20 cellular contexts compared by ENCODE assay signal in genomic region chr1:111857251-111857651, GRCh38.
DNase-seq lines count a peak whose midpoint lies in the region; ATAC-seq, FAIRE-seq and TF ChIP-seq lines count a peak whose summit lies in the region.
"Had no signal": no experiment of that assay in that cellular context is flagged by ENCODE, and none has a peak within 500 bp of the region (broad histone marks: within the 10 kb centered on the region; RNA-seq: fewer than 3 reads in every experiment).

No MANE protein-coding gene starts in this region.

- H3K4me3 ChIP-seq in HepG2 (replicated peaks in 1 of 3; ENCODE audit: insufficient read depth in 1 of 3, low read depth in 2 of 3, low read length in 3 of 3) (no peak overlapping the region), hepatocyte (no peak overlapping the region)
- H3K4me3 ChIP-seq: right lobe of liver had no signal

- ATAC-seq in HepG2: no peak
- no peak for ATAC-seq in HG02571 (IDR thresholded peaks at IDR 0.05; ENCODE audit: unreplicated experiment)
- ATAC-seq in HG03108 (IDR thresholded peaks at IDR 0.05; ENCODE audit: unreplicated experiment): no peak
- ATAC-seq: activated CD8-positive, alpha-beta T cell treated with anti-CD3 and anti-CD28 coated beads, Interleukin-2, amount 10 ng/mL, durations not matched to agents 7 days and 5 days; activated naive CD8-positive, alpha-beta T cell treated with anti-CD3 and anti-CD28 coated beads, Interleukin-2, amount 50 U/mL, for 24 hours had no signal

- DNase-seq in NCI-H1417 (lab: John Stamatoyannopoulos, UW) (peak in 2 of 3 experiments; percentile 20 to 54), NCI-H1417 treated with DMSO at 0.1 percent for 48 hours (lab: John Stamatoyannopoulos, UW) (no peak), globus pallidus (ENCODE audit: low spot score) (peak; percentile 61), HepG2 (ENCODE audit: low spot score) (no peak), hepatocyte (ENCODE audit: low spot score) (no peak)
- DNase-seq: activated CD4-positive, CD25-positive, alpha-beta regulatory T cell; activated CD8-positive, alpha-beta T cell treated with anti-CD3 and anti-CD28 coated beads, Interleukin-2, amount 10 ng/mL, durations not matched to agents 7 days and 5 days; activated gamma-delta T cell; activated naive CD8-positive, alpha-beta T cell treated with anti-CD3 and anti-CD28 coated beads, Interleukin-2, amount 50 U/mL, for 24 hours; BE2C; IMR-90; islet precursor cell; NCI-H82; SW 1271 had no signal

- H3K9me3 ChIP-seq in HepG2 (ENCODE audit: low read length) (no peaks in the 10 kb centered on the region), hepatocyte (ENCODE audit: low read depth) (no peaks in the 10 kb centered on the region)
- H3K9me3 ChIP-seq: BE2C, right lobe of liver had no signal

- H3K27ac ChIP-seq in HepG2 (ENCODE audit: extremely low read length, insufficient read depth, low read length) (no peak overlapping the region), temporal lobe (ENCODE audit: low read depth, low read length) (peak overlapping the region; percentile 23), hepatocyte (no peak overlapping the region)
- H3K27ac ChIP-seq: right lobe of liver had no signal

- 33% methylated on average over 8 of the region's 11 CpGs for WGBS in HepG2 (ENCODE audit: low lambda C conversion rate)
- 83% methylated on average over 11 of the region's 11 CpGs for WGBS in hepatocyte (ENCODE audit: low lambda C conversion rate, missing lambda C conversion rate)

- H3K27me3 ChIP-seq in HepG2 (ENCODE audit: control insufficient read depth in 1 of 2, insufficient read depth in 2 of 2, low read length in 2 of 2): peaks cover 2 to 33% of the 10 kb centered on the region in 2 experiments; a peak in 4 of 5 replicates
- H3K27me3 ChIP-seq in hepatocyte: no peaks in the 10 kb centered on the region
- H3K27me3 ChIP-seq: BE2C, right lobe of liver had no signal

- H3K4me2 ChIP-seq in HepG2 (ENCODE audit: low read depth, low read length): no peak overlapping the region
- no peak overlapping the region for H3K4me2 ChIP-seq in hepatocyte

- TF ChIP-seq POLR2A in HepG2 (IDR thresholded peaks at IDR 0.05; ENCODE audit: insufficient read depth in 1 of 2, low read depth in 2 of 2, low read length in 2 of 2): no peak

- no peak overlapping the region for H3K9ac ChIP-seq in HepG2 (ENCODE audit: insufficient read depth, low read depth, low read length)

- CTCF ChIA-PET in HepG2 (lab: Yijun Ruan, JAX; ENCODE audit: low intra/inter-chr PET ratio, low total read pairs): no interaction called here

- POLR2A ChIA-PET in HepG2 (lab: Yijun Ruan, JAX): no interaction called here

- H4K20me1 ChIP-seq in HepG2 (ENCODE audit: insufficient read depth, low read length) (no peaks in the 10 kb centered on the region), hepatocyte (ENCODE audit: insufficient read depth, poor library complexity, severe bottlenecking) (no peaks in the 10 kb centered on the region)

- TF ChIP-seq EP300 in HepG2 (IDR thresholded peaks at IDR 0.05; ENCODE audit: low read depth in 2 of 2, low read length in 2 of 2) (no peak), HepG2 (CRISPR knock-in tag; IDR thresholded peaks at IDR 0.05; ENCODE audit: borderline replicate concordance) (no peak)

- FAIRE-seq in HepG2 (lab: Jason Lieb, UNC): no peak
- FAIRE-seq: endothelial cell of umbilical vein, GM12891 had no signal

- H3K79me2 ChIP-seq in HepG2 (ENCODE audit: insufficient read depth, low read length): no peaks in the 10 kb centered on the region
- H3K79me2 ChIP-seq in hepatocyte: no peaks in the 10 kb centered on the region

- TF ChIP-seq CTCF in HepG2 (CRISPR knock-in tag; IDR thresholded peaks at IDR 0.05) (no peak), hepatocyte (IDR thresholded peaks at IDR 0.05; ENCODE audit: poor library complexity) (no peak)

- in situ Hi-C loops in HepG2 (cut with HindIII; ENCODE audit: extremely low pct_ligation_motif_present, low pct_unique_long_range_greater_than_20kb): no loop called here

- TF ChIP-seq RAD21 in HepG2 (CRISPR knock-in tag; IDR thresholded peaks at IDR 0.05): no peak

- H3K4me1 ChIP-seq in HepG2 (ENCODE audit: insufficient read depth, low read length): no peaks in the 10 kb centered on the region
- H3K4me1 ChIP-seq in hepatocyte (ENCODE audit: insufficient read depth): no peaks in the 10 kb centered on the region
- H3K4me1 ChIP-seq: BE2C had no signal

- intact Hi-C loops in HepG2 (cut with micrococcal nuclease; ENCODE audit: unreplicated experiment): no loop called here

- no peaks in the 10 kb centered on the region for H3K36me3 ChIP-seq in HepG2 (replicated peaks in 1 of 2; ENCODE audit: control insufficient read depth in 1 of 2, insufficient read depth in 2 of 2, low read length in 2 of 2)
- no peaks in the 10 kb centered on the region for H3K36me3 ChIP-seq in hepatocyte (replicated peaks; ENCODE audit: insufficient read depth, low read depth)
- H3K36me3 ChIP-seq: BE2C, right lobe of liver had no signal

- no peaks in the 10 kb centered on the region for H3K9me2 ChIP-seq in hepatocyte (replicated peaks; ENCODE audit: insufficient read depth)

- BruUV-seq in HepG2 (replicated peaks; lab: Mats Ljungman, UMichigan): no TSS peak

- H2AFZ ChIP-seq in HepG2 (ENCODE audit: low read length): no peak overlapping the region
- H2AFZ ChIP-seq in hepatocyte: no peak overlapping the region

TF ChIP-seq in HepG2, 621 proteins besides CTCF, POLR2A, EP300 and RAD21:
- TF ChIP-seq MAFK (conservative IDR thresholded peaks at IDR 0.05 in 1 of 2, IDR thresholded peaks at IDR 0.05 in 1 of 2; ENCODE audit: low read length in 2 of 2): peak; percentile 26 to 28; a peak in 1 of 4 replicates
- no peak for TF ChIP-seq CHD2 (IDR thresholded peaks at IDR 0.05; ENCODE audit: low read depth, low read length)

Comparison
In these comparisons a context has a peak if more than half of its experiments do, and no peak if none do; other contexts are left out.
1. DNase-seq: peak in NCI-H1417 (2 of 3) and globus pallidus (single experiment); none in NCI-H1417 treated with DMSO at 0.1 percent for 48 hours (single experiment), HepG2 (single experiment) and hepatocyte (single experiment).